26 cellular contexts compared by ENCODE assay signal in genomic region chr11:89205378-89205777, GRCh38. TPM values are rescaled to one million over a fixed set of nuclear protein-coding genes. Genes with fewer than 3 reads are reported as not detected.
DNase-seq lines count a peak whose midpoint lies in the region; ATAC-seq and TF ChIP-seq lines count a peak whose summit lies in the region.
"Had no signal": no experiment of that assay in that cellular context is flagged by ENCODE, and none has a peak within 500 bp of the region (broad histone marks: within the 10 kb centered on the region; RNA-seq: fewer than 3 reads in every experiment).

No MANE protein-coding gene starts in this region.

- H4K20me1 ChIP-seq in SK-N-SH (ENCODE audit: insufficient read depth) = no peaks in the 10 kb centered on the region

- no peaks in the 10 kb centered on the region for H3K9me3 ChIP-seq in SK-N-SH
- no peaks in the 10 kb centered on the region for H3K9me3 ChIP-seq in Panc1 (ENCODE audit: control insufficient read depth, insufficient read depth, low read depth, low read length)
- H3K9me3 ChIP-seq in MG63 = no peaks in the 10 kb centered on the region
- H3K9me3 ChIP-seq: A549, gastroesophageal sphincter, sigmoid colon had no signal

- CTCF ChIA-PET in SK-N-SH (lab: Yijun Ruan, JAX) (no interaction called here), Panc1 (lab: Charles Lee) (no interaction called here)

- no peak overlapping the region for H3K27ac Mint-ChIP-seq in stimulated activated naive CD8-positive, alpha-beta T cell treated with anti-CD3 and anti-CD28 coated beads, Interleukin-15, amount 100 ng/mL, for 72 hours
- H3K27ac Mint-ChIP-seq: activated CD4-positive, alpha-beta T cell treated with anti-CD3 and anti-CD28 coated beads, Interleukin-2, amount 10 ng/mL, durations not matched to agents 24 days and 14 days; activated CD8-positive, alpha-beta memory T cell treated with anti-CD3 and anti-CD28 coated beads, Interleukin-2, amount 10 ng/mL, durations not matched to agents 7 days and 5 days; activated naive CD8-positive, alpha-beta T cell treated with anti-CD3 and anti-CD28 coated beads for 36 hours; T-helper 1 cell treated with Interleukin-12 subunit alpha and Interleukin-12 subunit beta and Interleukin-4 antibody, amounts not matched to agents 30 μg/mL and 1 μg/mL, for 36 hours had no signal

- no peak for TF ChIP-seq RAD21 in SK-N-SH (IDR thresholded peaks at IDR 0.05; ENCODE audit: low read length)

- H3K4me3 ChIP-seq in SK-N-SH (ENCODE audit: low read depth in 2 of 2, low read length in 1 of 2) (no peak overlapping the region), Panc1 (ENCODE audit: low read depth in 2 of 2, low read length in 2 of 2) (no peak overlapping the region), epithelial cell of esophagus (ENCODE audit: low read length) (no peak overlapping the region), MG63 (no peak overlapping the region)
- H3K4me3 ChIP-seq: A549, gastroesophageal sphincter, GM23248, lung, sigmoid colon had no signal

- DNase-seq in SK-N-SH (no peak), Panc1 (ENCODE audit: low read depth, low spot score) (no peak), epithelial cell of esophagus (ENCODE audit: low read depth) (peak; percentile 12), NCI-H2227 (lab: John Stamatoyannopoulos, UW; ENCODE audit: unreplicated experiment) (no peak), MG63 (no peak), epidermal melanocyte (ENCODE audit: insufficient read length, low spot score) (no peak)
- DNase-seq in stimulated activated naive CD8-positive, alpha-beta T cell treated with anti-CD3 and anti-CD28 coated beads, Interleukin-15, amount 100 ng/mL, for 72 hours = no peak
- DNase-seq: activated CD4-positive, alpha-beta T cell treated with anti-CD3 and anti-CD28 coated beads, Interleukin-2, amount 10 ng/mL, durations not matched to agents 24 days and 14 days; activated CD8-positive, alpha-beta memory T cell treated with anti-CD3 and anti-CD28 coated beads, Interleukin-2, amount 10 ng/mL, durations not matched to agents 7 days and 5 days; activated naive CD8-positive, alpha-beta T cell treated with anti-CD3 and anti-CD28 coated beads for 36 hours; C1 segment of cervical spinal cord; DMS 273 treated with DMSO at 0.1 percent for 48 hours; GF-D8; GM23248; KBM-7; MV-4-11; NCI-H187; occipital lobe; SHP77; sigmoid colon had no signal

- no peak overlapping the region for H3K4me2 ChIP-seq in SK-N-SH
- H3K4me2 ChIP-seq: A549 had no signal

- H3K27ac ChIP-seq in SK-N-SH (ENCODE audit: low read depth in 2 of 2, low read length in 1 of 2) = no peak overlapping the region
- H3K27ac ChIP-seq in Panc1 (ENCODE audit: low read length) = no peak overlapping the region
- H3K27ac ChIP-seq: A549, epithelial cell of prostate, gastroesophageal sphincter, GM23248, sigmoid colon had no signal

- POLR2A ChIA-PET in SK-N-SH (lab: Yijun Ruan, JAX) = no interaction called here
- POLR2A ChIA-PET in Panc1 (lab: Charles Lee) = no interaction called here

- peak; percentile 35; the same call in 1 of the 2 replicates for TF ChIP-seq CTCF in SK-N-SH (IDR thresholded peaks at IDR 0.05)
- TF ChIP-seq CTCF in Panc1 (IDR thresholded peaks at IDR 0.05) = peak; percentile 14; the same call in 1 of the 2 replicates
- TF ChIP-seq CTCF in epithelial cell of esophagus (IDR thresholded peaks at IDR 0.05; ENCODE audit: insufficient read depth, low read depth, low read length, missing control alignments) = peak; percentile 39

- intact Hi-C loops in Panc1 (cut with micrococcal nuclease; ENCODE audit: unreplicated experiment) = no loop called here

- no peak overlapping the region for H2AFZ ChIP-seq in SK-N-SH (ENCODE audit: low read depth)
- H2AFZ ChIP-seq: GM23248 had no signal

- H3K27me3 ChIP-seq in SK-N-SH (ENCODE audit: insufficient read depth) (no peaks in the 10 kb centered on the region), Panc1 (ENCODE audit: control insufficient read depth, insufficient read depth, low read length) (no peaks in the 10 kb centered on the region), MG63 (no peaks in the 10 kb centered on the region)
- H3K27me3 ChIP-seq: gastroesophageal sphincter, sigmoid colon had no signal

- H3K9me3 Mint-ChIP-seq in stimulated activated naive CD8-positive, alpha-beta T cell treated with anti-CD3 and anti-CD28 coated beads, Interleukin-15, amount 100 ng/mL, for 72 hours = no peaks in the 10 kb centered on the region
- H3K9me3 Mint-ChIP-seq: activated CD4-positive, alpha-beta T cell treated with anti-CD3 and anti-CD28 coated beads, Interleukin-2, amount 10 ng/mL, durations not matched to agents 24 days and 14 days; T-helper 1 cell treated with Interleukin-12 subunit alpha and Interleukin-12 subunit beta and Interleukin-4 antibody, amounts not matched to agents 30 μg/mL and 1 μg/mL, for 36 hours had no signal

- no peak overlapping the region for H3K9ac ChIP-seq in SK-N-SH
- H3K9ac ChIP-seq: GM23248 had no signal

- H3F3A ChIP-seq in SK-N-SH (replicated peaks; ENCODE audit: insufficient read depth) = no peaks in the 10 kb centered on the region

- no TSS peak for BruUV-seq in Panc1 (replicated peaks; lab: Mats Ljungman, UMichigan)

- no peak for TF ChIP-seq EP300 in SK-N-SH (IDR thresholded peaks at IDR 0.05; ENCODE audit: borderline replicate concordance in 1 of 2, low read depth in 1 of 2, low read length in 1 of 2)

- no peaks in the 10 kb centered on the region; a peak in 1 of 4 replicates for H3K4me1 ChIP-seq in SK-N-SH (ENCODE audit: control insufficient read depth in 1 of 2, insufficient read depth in 2 of 2, low read depth in 1 of 2, low read length in 1 of 2)
- H3K4me1 ChIP-seq in Panc1 (ENCODE audit: control insufficient read depth, insufficient read depth, low read length) = no peaks in the 10 kb centered on the region
- H3K4me1 ChIP-seq: A549, gastroesophageal sphincter, sigmoid colon had no signal

- H3K9me2 ChIP-seq in SK-N-SH = peaks cover 4% of the 10 kb centered on the region; the same call in 1 of the 2 replicates

- H3K79me2 ChIP-seq in SK-N-SH (ENCODE audit: insufficient read depth) = no peaks in the 10 kb centered on the region

- in situ Hi-C loops in Panc1 (cut with HindIII; ENCODE audit: low pct_unique_long_range_greater_than_20kb, low sequenced_read_pairs) = no loop called here

- no peaks in the 10 kb centered on the region for H3K27me3 Mint-ChIP-seq in stimulated activated naive CD8-positive, alpha-beta T cell treated with anti-CD3 and anti-CD28 coated beads, Interleukin-15, amount 100 ng/mL, for 72 hours
- H3K27me3 Mint-ChIP-seq: activated CD4-positive, alpha-beta T cell treated with anti-CD3 and anti-CD28 coated beads, Interleukin-2, amount 10 ng/mL, durations not matched to agents 24 days and 14 days; activated CD8-positive, alpha-beta memory T cell treated with anti-CD3 and anti-CD28 coated beads, Interleukin-2, amount 10 ng/mL, durations not matched to agents 7 days and 5 days; activated naive CD8-positive, alpha-beta T cell treated with anti-CD3 and anti-CD28 coated beads for 36 hours had no signal

- H3K36me3 ChIP-seq in SK-N-SH (replicated peaks in 1 of 2; ENCODE audit: control insufficient read depth in 1 of 2, insufficient read depth in 2 of 2, low read length in 1 of 2) = no peaks in the 10 kb centered on the region
- no peaks in the 10 kb centered on the region for H3K36me3 ChIP-seq in Panc1 (ENCODE audit: control insufficient read depth, insufficient read depth, low read length)
- no peaks in the 10 kb centered on the region for H3K36me3 ChIP-seq in MG63
- H3K36me3 ChIP-seq: gastroesophageal sphincter, sigmoid colon had no signal

- no peaks in the 10 kb centered on the region for H3K4me1 Mint-ChIP-seq in stimulated activated naive CD8-positive, alpha-beta T cell treated with anti-CD3 and anti-CD28 coated beads, Interleukin-15, amount 100 ng/mL, for 72 hours
- H3K4me1 Mint-ChIP-seq: activated CD4-positive, alpha-beta T cell treated with anti-CD3 and anti-CD28 coated beads, Interleukin-2, amount 10 ng/mL, durations not matched to agents 24 days and 14 days; activated CD8-positive, alpha-beta memory T cell treated with anti-CD3 and anti-CD28 coated beads, Interleukin-2, amount 10 ng/mL, durations not matched to agents 7 days and 5 days; activated naive CD8-positive, alpha-beta T cell treated with anti-CD3 and anti-CD28 coated beads for 36 hours had no signal

- ATAC-seq in SK-N-SH treated with all-trans-retinoic acid at 6 μM for 48 hours = no peak
- no peak for ATAC-seq in Panc1
- ATAC-seq in stimulated activated naive CD8-positive, alpha-beta T cell treated with anti-CD3 and anti-CD28 coated beads, Interleukin-15, amount 100 ng/mL, for 72 hours = no peak
- ATAC-seq: A549; activated CD8-positive, alpha-beta memory T cell treated with anti-CD3 and anti-CD28 coated beads, Interleukin-2, amount 10 ng/mL, durations not matched to agents 7 days and 5 days; gastroesophageal sphincter had no signal

- no peak overlapping the region for H3K4me3 Mint-ChIP-seq in stimulated activated naive CD8-positive, alpha-beta T cell treated with anti-CD3 and anti-CD28 coated beads, Interleukin-15, amount 100 ng/mL, for 72 hours
- H3K4me3 Mint-ChIP-seq: activated CD4-positive, alpha-beta T cell treated with anti-CD3 and anti-CD28 coated beads, Interleukin-2, amount 10 ng/mL, durations not matched to agents 24 days and 14 days; activated CD8-positive, alpha-beta memory T cell treated with anti-CD3 and anti-CD28 coated beads, Interleukin-2, amount 10 ng/mL, durations not matched to agents 7 days and 5 days; activated naive CD8-positive, alpha-beta T cell treated with anti-CD3 and anti-CD28 coated beads for 36 hours; T-helper 1 cell treated with Interleukin-12 subunit alpha and Interleukin-12 subunit beta and Interleukin-4 antibody, amounts not matched to agents 30 μg/mL and 1 μg/mL, for 36 hours had no signal

TF ChIP-seq in SK-N-SH treated with all-trans-retinoic acid at 6 μM for 48 hours, 23 proteins besides CTCF, POLR2A, EP300 and RAD21 (continues in another document):
- TF ChIP-seq ESRRG (CRISPR knock-in tag; IDR thresholded peaks at IDR 0.05) = no peak
- no peak for TF ChIP-seq CREB5 (CRISPR knock-in tag; IDR thresholded peaks at IDR 0.05; ENCODE audit: low read depth)
- no peak for TF ChIP-seq TCF4 (CRISPR knock-in tag; IDR thresholded peaks at IDR 0.05; ENCODE audit: borderline replicate concordance)

RNA-seq across cellular contexts. Expression of gene TYR, which starts 27.7 kb away (rescaled TPM):
- not detected in 2 replicates for polyA plus RNA-seq in SK-N-SH (2012; rRNA removed)
- not detected in 2 replicates for polyA plus RNA-seq in SK-N-SH (2012; cell fraction: cytosol; rRNA removed)
- not detected in 2 replicates for polyA plus RNA-seq in SK-N-SH (2012; cell fraction: nucleus; rRNA removed)
- total RNA-seq in Panc1 (2021; ENCODE audit: unreplicated experiment) = not detected
- not detected for polyA plus RNA-seq in Panc1 (2012; ENCODE audit: insufficient read length)
- total RNA-seq in MG63 (2014; rRNA removed; shearing (Covaris generic); ENCODE audit: low replicate concordance) = not detected in 2 replicates
- total RNA-seq: activated CD4-positive, alpha-beta T cell treated with anti-CD3 and anti-CD28 coated beads, Interleukin-2, amount 10 ng/mL, durations not matched to agents 24 days and 14 days; activated CD8-positive, alpha-beta memory T cell treated with anti-CD3 and anti-CD28 coated beads, Interleukin-2, amount 10 ng/mL, durations not matched to agents 7 days and 5 days; activated naive CD8-positive, alpha-beta T cell treated with anti-CD3 and anti-CD28 coated beads for 36 hours; gastroesophageal sphincter; GM23248; lung; occipital lobe; sigmoid colon had no signal
- polyA plus RNA-seq: A549, GM23248, lung, sigmoid colon had no signal
